18 cellular contexts compared by ENCODE assay signal in the genomic region with DNA sequence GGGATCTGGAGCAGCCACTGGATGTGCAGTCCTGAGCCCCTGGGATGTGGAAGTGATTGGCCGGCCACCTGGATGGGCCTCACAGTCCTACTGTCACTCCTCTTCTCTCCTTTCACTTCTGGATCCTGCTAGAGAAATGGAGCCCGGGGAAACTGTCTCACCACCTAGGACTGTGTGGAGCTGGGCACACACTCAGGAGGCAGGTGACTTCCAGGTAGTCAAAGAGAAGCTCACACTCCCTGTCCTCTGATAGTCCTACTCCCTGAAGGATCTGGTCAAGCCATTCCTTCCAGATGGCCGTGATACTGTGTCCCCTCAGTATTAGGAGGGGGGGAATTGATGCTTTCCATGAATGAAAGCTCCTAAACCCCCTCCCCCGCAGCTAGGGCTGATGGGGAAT.
"Had no signal": no experiment of that assay in that cellular context is flagged by ENCODE, and none has a peak within 500 bp of the region (broad histone marks: within the 10 kb centered on the region; RNA-seq: fewer than 3 reads in every experiment).

No MANE protein-coding gene starts in this region.

- ATAC-seq: activated naive CD4-positive, alpha-beta T cell treated with anti-CD3 and anti-CD28 coated beads, Interleukin-2, amount 50 U/mL, for 72 hours; esophagus mucosa; gastroesophageal sphincter; heart left ventricle; psoas muscle; SK-N-SH treated with all-trans-retinoic acid at 6 μM for 48 hours had no signal

- H3K9me3 Mint-ChIP-seq: activated CD4-positive, alpha-beta T cell treated with anti-CD3 and anti-CD28 coated beads, Interleukin-2, amount 10 ng/mL, durations not matched to agents 7 days and 5 days; activated naive CD4-positive, alpha-beta T cell treated with anti-CD3 and anti-CD28 coated beads, Interleukin-2, amount 50 U/mL, for 72 hours had no signal

- DNase-seq: activated CD4-positive, alpha-beta T cell treated with anti-CD3 and anti-CD28 coated beads, Interleukin-2, amount 10 ng/mL, durations not matched to agents 7 days and 5 days; activated CD8-positive, alpha-beta memory T cell treated with anti-CD3 and anti-CD28 coated beads, Interleukin-2, amount 50 U/mL, for 4 hours; activated T-cell treated with anti-CD3 and anti-CD28 coated beads, Interleukin-2, amount 50 U/mL, for 48 hours; adrenal gland; effector CD8-positive, alpha-beta T cell; kidney glomerular epithelial cell; mesendoderm; psoas muscle; SHP77 treated with DMSO at 0.1 percent for 48 hours; stimulated activated naive CD4-positive, alpha-beta T cell; T-helper 1 cell; T-helper 9 cell had no signal

- H3K4me1 ChIP-seq: adrenal gland had no signal

- H3K27me3 ChIP-seq: adrenal gland, gastroesophageal sphincter, heart left ventricle, tibial artery had no signal

- H3K27me3 Mint-ChIP-seq: activated CD4-positive, alpha-beta T cell treated with anti-CD3 and anti-CD28 coated beads, Interleukin-2, amount 10 ng/mL, durations not matched to agents 7 days and 5 days had no signal

- H3K27ac Mint-ChIP-seq: activated CD4-positive, alpha-beta T cell treated with anti-CD3 and anti-CD28 coated beads, Interleukin-2, amount 10 ng/mL, durations not matched to agents 7 days and 5 days had no signal

- H3K4me3 Mint-ChIP-seq: activated CD4-positive, alpha-beta T cell treated with anti-CD3 and anti-CD28 coated beads, Interleukin-2, amount 10 ng/mL, durations not matched to agents 7 days and 5 days had no signal

- H3K27ac ChIP-seq: adrenal gland, psoas muscle, tibial artery had no signal

- H3K36me3 Mint-ChIP-seq: activated naive CD4-positive, alpha-beta T cell treated with anti-CD3 and anti-CD28 coated beads, Interleukin-2, amount 50 U/mL, for 72 hours had no signal

- H3K9me3 ChIP-seq: adrenal gland, gastroesophageal sphincter, heart left ventricle, psoas muscle, tibial artery had no signal

- H3K36me3 ChIP-seq: adrenal gland, gastroesophageal sphincter, heart left ventricle, tibial artery had no signal

- H3K4me3 ChIP-seq: adrenal gland, gastroesophageal sphincter, heart left ventricle, psoas muscle, tibial artery had no signal
